In the genomic region with DNA sequence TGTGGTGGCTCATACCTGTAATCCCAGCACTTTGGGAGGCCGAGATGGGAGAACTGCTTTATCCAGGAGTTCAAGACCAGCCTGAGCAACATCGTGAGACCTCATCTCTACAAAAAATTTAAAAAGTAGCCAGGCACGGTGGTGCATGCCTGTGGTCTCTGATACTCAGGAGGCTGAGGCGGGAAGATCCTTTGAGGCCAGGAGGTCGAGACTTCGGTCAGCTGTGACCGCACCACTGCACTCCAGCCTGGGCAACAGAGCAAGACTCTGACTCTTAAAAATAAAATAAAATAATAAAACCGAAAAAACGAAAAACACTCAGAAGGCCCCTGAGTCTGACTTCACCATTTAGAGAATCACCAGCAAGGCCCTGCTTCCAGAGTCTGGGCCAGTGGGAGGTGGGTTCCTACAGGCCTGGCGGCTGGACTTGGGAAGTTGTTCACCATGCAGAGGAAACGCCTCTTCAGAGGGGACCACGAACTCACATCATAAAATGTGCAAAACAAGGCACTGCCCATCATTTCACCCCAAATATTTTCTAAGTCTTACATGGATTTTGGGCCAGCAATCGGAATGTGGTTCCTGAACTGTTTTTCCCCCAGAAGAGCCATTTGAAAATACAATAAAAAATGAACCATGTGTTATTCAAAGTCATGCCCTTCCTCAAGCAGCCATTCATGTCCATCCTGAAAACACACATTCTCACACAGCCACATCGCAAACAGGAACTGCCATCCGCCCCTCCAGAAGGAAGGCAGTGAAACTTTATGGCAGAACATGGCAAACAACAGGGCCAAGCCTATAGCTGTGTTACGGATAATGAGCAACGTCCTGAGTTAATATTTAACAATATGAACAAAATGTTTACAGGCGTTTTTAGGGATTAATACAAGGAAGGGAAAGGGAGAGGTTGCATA, we compare ENCODE assay signal across 24 cellular contexts. TPM values are rescaled to one million over a fixed set of nuclear protein-coding genes. Genes with fewer than 3 reads are reported as not detected.
DNase-seq lines count a peak whose midpoint lies in the region; ATAC-seq and TF ChIP-seq lines count a peak whose summit lies in the region.
"Had no signal": no experiment of that assay in that cellular context is flagged by ENCODE, and none has a peak within 500 bp of the region (broad histone marks: within the 10 kb centered on the region; RNA-seq: fewer than 3 reads in every experiment).

No MANE protein-coding gene starts in this region.

- H3K4me1 Mint-ChIP-seq in WTC11, result peaks cover 40% of the 10 kb centered on the region
- no peaks in the 10 kb centered on the region for H3K4me1 Mint-ChIP-seq in activated CD4-positive, alpha-beta memory T cell treated with anti-CD3 and anti-CD28 coated beads, Interleukin-2, amount 10 ng/mL, durations not matched to agents 7 days and 5 days

- peaks cover 24% of the 10 kb centered on the region for H3K4me1 ChIP-seq in prostate gland (replicated peaks)
- H3K4me1 ChIP-seq: BLaER1 had no signal

- H3K27me3 Mint-ChIP-seq in WTC11 (ENCODE audit: low read depth), result no peaks in the 10 kb centered on the region
- H3K27me3 Mint-ChIP-seq in activated CD4-positive, alpha-beta memory T cell treated with anti-CD3 and anti-CD28 coated beads, Interleukin-2, amount 10 ng/mL, durations not matched to agents 7 days and 5 days, result no peaks in the 10 kb centered on the region

- no peaks in the 10 kb centered on the region for H3K9me3 Mint-ChIP-seq in WTC11
- no peaks in the 10 kb centered on the region for H3K9me3 Mint-ChIP-seq in activated CD4-positive, alpha-beta memory T cell treated with anti-CD3 and anti-CD28 coated beads, Interleukin-2, amount 10 ng/mL, durations not matched to agents 7 days and 5 days
- H3K9me3 Mint-ChIP-seq: IgD-negative memory B cell had no signal

- H3K27me3 ChIP-seq in prostate gland (replicated peaks; ENCODE audit: insufficient read depth), result no peaks in the 10 kb centered on the region
- H3K27me3 ChIP-seq: BLaER1, heart left ventricle, upper lobe of left lung had no signal

- no peak for ATAC-seq in WTC11
- peak; percentile 73 for ATAC-seq in left colon
- no peak for ATAC-seq in left lobe of liver
- ATAC-seq in GM18505 (IDR thresholded peaks at IDR 0.05; ENCODE audit: unreplicated experiment), result no peak
- ATAC-seq: heart left ventricle; stimulated activated naive CD8-positive, alpha-beta T cell treated with anti-CD3 and anti-CD28 coated beads, Interleukin-15, Interleukin-2, amounts not matched to agents 100 U/mL and 50 U/mL, for 24 hours had no signal

- POLR2A ChIA-PET in WTC11 (lab: Charles Lee), result no interaction called here
- POLR2A ChIA-PET in activated CD4-positive, alpha-beta memory T cell treated with anti-CD3 and anti-CD28 coated beads, Interleukin-2, amount 10 ng/mL, durations not matched to agents 7 days and 5 days (lab: Charles Lee), result no interaction called here

- TF ChIP-seq CTCF in WTC11 (IDR thresholded peaks at IDR 0.05) (no peak), prostate gland (IDR thresholded peaks at IDR 0.05) (no peak)

- H3K27ac Mint-ChIP-seq in WTC11, result no peak overlapping the region
- H3K27ac Mint-ChIP-seq in activated CD4-positive, alpha-beta memory T cell treated with anti-CD3 and anti-CD28 coated beads, Interleukin-2, amount 10 ng/mL, durations not matched to agents 7 days and 5 days, result no peak overlapping the region
- H3K27ac Mint-ChIP-seq: IgD-negative memory B cell had no signal

- H3K27ac ChIP-seq in prostate gland, result peak overlapping the region; percentile 20 to 73
- H3K27ac ChIP-seq: BLaER1, heart left ventricle, left ventricle myocardium inferior had no signal

- CTCF ChIA-PET in WTC11 (lab: Charles Lee), result no interaction called here
- CTCF ChIA-PET in activated CD4-positive, alpha-beta memory T cell treated with anti-CD3 and anti-CD28 coated beads, Interleukin-2, amount 10 ng/mL, durations not matched to agents 7 days and 5 days (lab: Charles Lee), result no interaction called here

- no peak overlapping the region for H3K4me3 ChIP-seq in prostate gland
- H3K4me3 ChIP-seq: BLaER1, heart left ventricle, left ventricle myocardium inferior, upper lobe of left lung had no signal

- intact Hi-C loops in left colon (cut with DNase I, micrococcal nuclease) (no loop called here), prostate gland (cut with DNase I) (no loop called here)

- WGBS in prostate gland, result 74% methylated on average over 18 of the region's 18 CpGs

- TF ChIP-seq POLR2A in prostate gland (IDR thresholded peaks at IDR 0.05) (no peak), GM18505 (IDR thresholded peaks at IDR 0.05; ENCODE audit: borderline replicate concordance, extremely low read depth, insufficient read depth, insufficient read length) (no peak)

- H3K9me3 ChIP-seq in prostate gland, result no peaks in the 10 kb centered on the region
- H3K9me3 ChIP-seq: BLaER1, heart left ventricle, left ventricle myocardium inferior, upper lobe of left lung had no signal

- peak; percentile 14 for DNase-seq in COLO668 (lab: John Stamatoyannopoulos, UW; ENCODE audit: unreplicated experiment)
- DNase-seq in WTC11 (ENCODE audit: low spot score), result no peak
- DNase-seq in left colon, result peak in 1 of 2 donors; percentile 77
- peak; percentile 58 for DNase-seq in prostate gland (ENCODE audit: low spot score)
- no peak for DNase-seq in activated CD4-positive, alpha-beta memory T cell treated with anti-CD3 and anti-CD28 coated beads, Interleukin-2, amount 10 ng/mL, durations not matched to agents 7 days and 5 days
- no peak for DNase-seq in left lobe of liver (ENCODE audit: low spot score)
- DNase-seq in NK-92 (lab: John Stamatoyannopoulos, UW; ENCODE audit: unreplicated experiment), result no peak
- DNase-seq: ACHN; activated CD4-positive, CD25-positive, alpha-beta regulatory T cell treated with anti-CD3 and anti-CD28 coated beads, Interleukin-2, amount 50 U/mL, for 72 hours; activated naive CD4-positive, alpha-beta T cell; activated T-cell treated with anti-CD3 and anti-CD28 coated beads, Interleukin-2, amount 50 U/mL, for 1 hour; heart left ventricle; left ventricle myocardium inferior; MM.1S; NCI-H1436; NCI-H524; SHP77 treated with DMSO at 0.1 percent for 48 hours; stimulated activated CD4-positive, alpha-beta T cell treated with anti-CD3 and anti-CD28 coated beads, Interleukin-4, amount 100 ng/mL, for 4 hours; stimulated activated naive CD8-positive, alpha-beta T cell treated with anti-CD3 and anti-CD28 coated beads, Interleukin-15, Interleukin-2, amounts not matched to agents 100 U/mL and 50 U/mL, for 24 hours; SW 1271; upper lobe of left lung had no signal

- 0 out of 2 replicates have a peak, but pooled peaks cover 2% of the 10 kb centered on the region for H3K36me3 Mint-ChIP-seq in WTC11
- H3K36me3 Mint-ChIP-seq in activated CD4-positive, alpha-beta memory T cell treated with anti-CD3 and anti-CD28 coated beads, Interleukin-2, amount 10 ng/mL, durations not matched to agents 7 days and 5 days (ENCODE audit: low read depth), result no peaks in the 10 kb centered on the region

- H3K4me3 Mint-ChIP-seq in WTC11, result no peak overlapping the region
- H3K4me3 Mint-ChIP-seq in activated CD4-positive, alpha-beta memory T cell treated with anti-CD3 and anti-CD28 coated beads, Interleukin-2, amount 10 ng/mL, durations not matched to agents 7 days and 5 days, result no peak overlapping the region
- H3K4me3 Mint-ChIP-seq: IgD-negative memory B cell had no signal

- H3K36me3 ChIP-seq in prostate gland, result no peaks in the 10 kb centered on the region
- H3K36me3 ChIP-seq: BLaER1, heart left ventricle, left ventricle myocardium inferior, upper lobe of left lung had no signal

TF ChIP-seq in WTC11, 78 proteins besides CTCF, POLR2A, EP300 and RAD21:
- TF ChIP-seq, protein P1, sequence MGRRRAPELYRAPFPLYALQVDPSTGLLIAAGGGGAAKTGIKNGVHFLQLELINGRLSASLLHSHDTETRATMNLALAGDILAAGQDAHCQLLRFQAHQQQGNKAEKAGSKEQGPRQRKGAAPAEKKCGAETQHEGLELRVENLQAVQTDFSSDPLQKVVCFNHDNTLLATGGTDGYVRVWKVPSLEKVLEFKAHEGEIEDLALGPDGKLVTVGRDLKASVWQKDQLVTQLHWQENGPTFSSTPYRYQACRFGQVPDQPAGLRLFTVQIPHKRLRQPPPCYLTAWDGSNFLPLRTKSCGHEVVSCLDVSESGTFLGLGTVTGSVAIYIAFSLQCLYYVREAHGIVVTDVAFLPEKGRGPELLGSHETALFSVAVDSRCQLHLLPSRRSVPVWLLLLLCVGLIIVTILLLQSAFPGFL (CRISPR knock-in tag; IDR thresholded peaks at IDR 0.05; ENCODE audit: borderline replicate concordance), result no peak
- peak; percentile 73; the same call in 1 of the 2 replicates for TF ChIP-seq ZNF121 (CRISPR knock-in tag; IDR thresholded peaks at IDR 0.05)

RNA-seq across cellular contexts. Expression of a gene that starts 57.8 kb away (rescaled TPM):
- total RNA-seq in WTC11 (2021), result 33.6 to 38.2 TPM (median 33.8 TPM) in 3 replicates
- total RNA-seq in left colon, result 10 to 100 TPM; 75.2 to 98.6 TPM
- 100 to 1,000 TPM in 1 of 2 donors, 10 to 100 TPM in 1; 53.1 to 129 TPM for total RNA-seq in prostate gland
- under 1 TPM; 0.75 to 0.83 TPM for total RNA-seq in activated CD4-positive, alpha-beta memory T cell treated with anti-CD3 and anti-CD28 coated beads, Interleukin-2, amount 10 ng/mL, durations not matched to agents 7 days and 5 days
- 16.9 TPM for total RNA-seq in left lobe of liver

Comparison
In these comparisons a context has a peak if more than half of its experiments do, and no peak if none do; other contexts are left out.
1. DNase-seq: peak in COLO668 (single experiment) and prostate gland (single experiment); none in WTC11 (single experiment), activated CD4-positive, alpha-beta memory T cell treated with anti-CD3 and anti-CD28 coated beads, Interleukin-2, amount 10 ng/mL, durations not matched to agents 7 days and 5 days (single experiment), left lobe of liver (single experiment) and NK-92 (single experiment).